ENCODE assay signal across 7 cellular contexts in genomic region chr16:3501412-3501761, GRCh38. TPM values are rescaled to one million over a fixed set of nuclear protein-coding genes. Genes with fewer than 3 reads are reported as not detected.
A peak's percentile ranks its signal among the peaks of the same experiment; 100 is the strongest.
DNase-seq lines count a peak whose midpoint lies in the region; ATAC-seq and TF ChIP-seq lines count a peak whose summit lies in the region.
"Not testable (repeated sequence)": the region's sequence is repeated elsewhere in the genome, so short reads cannot be mapped to it uniquely, and the experiment has no call there.
"Had no signal": no experiment of that assay in that cellular context is flagged by ENCODE, and none has a peak within 500 bp of the region (broad histone marks: within the 10 kb centered on the region; RNA-seq: fewer than 3 reads in every experiment).

No MANE protein-coding gene starts in this region.

- ATAC-seq in WTC11; central memory CD8-positive, alpha-beta T cell (replicated peaks; ENCODE audit: extremely low read depth, poor library complexity, severe bottlenecking); upper lobe of left lung (ENCODE audit: low FRiP score in 2 of 2): not testable (repeated sequence)

- H3K36me3 ChIP-seq in HAP-1 (replicated peaks); iPS DF 6.9 (ENCODE audit: control insufficient read depth, insufficient read depth, low read length); upper lobe of left lung: not testable (repeated sequence)
- H3K36me3 ChIP-seq in neuronal stem cell (replicated peaks in 1 of 2; ENCODE audit: control insufficient read depth in 2 of 2, insufficient read depth in 2 of 2, low read length in 2 of 2): peaks cover 2 to 20% of the 10 kb centered on the region in 2 donors

- H2BK12ac ChIP-seq in neuronal stem cell (ENCODE audit: low read length): not testable (repeated sequence)

- H4K91ac ChIP-seq in neuronal stem cell (ENCODE audit: low read depth, low read length, poor library complexity): not testable (repeated sequence)

- POLR2A ChIA-PET in WTC11 (lab: Charles Lee): interaction anchor here (0.6 to 1.0 kb wide), 3 partner anchors 12 to 1578 kb away, joined by 3 to 4 read pairs (median 3); partner anchors contain the start of gene ZNF263

- H3K4ac ChIP-seq in neuronal stem cell (ENCODE audit: low read length): not testable (repeated sequence)

- H3K23ac ChIP-seq in neuronal stem cell (ENCODE audit: low read depth, low read length, poor library complexity): not testable (repeated sequence)

- not testable (repeated sequence) for H3K9me3 Mint-ChIP-seq in WTC11; central memory CD8-positive, alpha-beta T cell

- not testable (repeated sequence) for TF ChIP-seq CTCF in WTC11 (IDR thresholded peaks at IDR 0.05); upper lobe of left lung (IDR thresholded peaks at IDR 0.05)

- H3K9me3 ChIP-seq in HAP-1; iPS DF 6.9 (ENCODE audit: control insufficient read depth, insufficient read depth, low read length); neuronal stem cell (replicated peaks in 1 of 2; ENCODE audit: control insufficient read depth in 2 of 2, insufficient read depth in 1 of 2, low read depth in 1 of 2, low read length in 2 of 2); upper lobe of left lung: not testable (repeated sequence)

- not testable (repeated sequence) for H4K8ac ChIP-seq in neuronal stem cell (ENCODE audit: low read depth, low read length)

- peak overlapping the region; percentile 97 for H3K27ac Mint-ChIP-seq in WTC11
- peak overlapping the region; percentile 85 for H3K27ac Mint-ChIP-seq in central memory CD8-positive, alpha-beta T cell (ENCODE audit: low read depth)

- peak overlapping the region; percentile 93 for H2AFZ ChIP-seq in neuronal stem cell (ENCODE audit: low read length)

- not testable (repeated sequence) for TF ChIP-seq EP300 in upper lobe of left lung (IDR thresholded peaks at IDR 0.05)

- TF ChIP-seq POLR2A in upper lobe of left lung (IDR thresholded peaks at IDR 0.05): not testable (repeated sequence)

- H2AK5ac ChIP-seq in neuronal stem cell (ENCODE audit: low read depth, low read length): not testable (repeated sequence)

- not testable (repeated sequence) for H3K27me3 Mint-ChIP-seq in WTC11 (ENCODE audit: low read depth); central memory CD8-positive, alpha-beta T cell

- not testable (repeated sequence) for DNase-seq in HAP-1 (ENCODE audit: low spot score in 2 of 2); WTC11 (ENCODE audit: low spot score); central memory CD8-positive, alpha-beta T cell (ENCODE audit: low spot score in 2 of 2); iPS DF 6.9 (ENCODE audit: low read depth, low spot score); neuronal stem cell (ENCODE audit: low spot score)
- DNase-seq in upper lobe of left lung: peak in 1 of 2 donors; percentile 63

- H3K27me3 ChIP-seq in HAP-1 (ENCODE audit: low read depth); iPS DF 6.9 (ENCODE audit: control insufficient read depth, insufficient read depth, low read length); neuronal stem cell (ENCODE audit: control insufficient read depth in 3 of 3, insufficient read depth in 3 of 3, low read depth in 1 of 3, low read length in 3 of 3); upper lobe of left lung: not testable (repeated sequence)

- peaks cover 17% of the 10 kb centered on the region for H3K4me1 Mint-ChIP-seq in WTC11
- H3K4me1 Mint-ChIP-seq in central memory CD8-positive, alpha-beta T cell: peaks cover 45% of the 10 kb centered on the region

- peak overlapping the region; percentile 95 for H3K4me3 Mint-ChIP-seq in WTC11
- peak overlapping the region; percentile 76 for H3K4me3 Mint-ChIP-seq in central memory CD8-positive, alpha-beta T cell

- H3K79me1 ChIP-seq in neuronal stem cell (ENCODE audit: low read depth, low read length): not testable (repeated sequence)

- H2BK5ac ChIP-seq in neuronal stem cell (ENCODE audit: low read length): not testable (repeated sequence)

- not testable (repeated sequence) for H2BK120ac ChIP-seq in neuronal stem cell (ENCODE audit: low read depth, low read length)

- not testable (repeated sequence) for H3K4me1 ChIP-seq in HAP-1; iPS DF 6.9 (ENCODE audit: control insufficient read depth, insufficient read depth, low read length); neuronal stem cell (ENCODE audit: control insufficient read depth in 2 of 2, insufficient read depth in 1 of 2, low read depth in 1 of 2, low read length in 2 of 2)
- H3K4me1 ChIP-seq in upper lobe of left lung: peaks cover 13 to 26% (median 19%) of the 10 kb centered on the region in 4 donors

- H3K9ac ChIP-seq in neuronal stem cell (ENCODE audit: low read depth, low read length, poor library complexity): not testable (repeated sequence)

- H3K4me3 ChIP-seq in HAP-1: peak overlapping the region; percentile 60
- H3K4me3 ChIP-seq in iPS DF 6.9 (ENCODE audit: low read length): peak overlapping the region; percentile 65; the same call in 1 of the 2 replicates
- H3K4me3 ChIP-seq in neuronal stem cell (ENCODE audit: low read length in 2 of 2): peak overlapping the region; percentile 82 to 87
- H3K4me3 ChIP-seq in upper lobe of left lung: peak overlapping the region; percentile 57 to 86 (median 70)

- WGBS in iPS DF 6.9 (ENCODE audit: insufficient coverage, insufficient read length): no CpG with 5 or more reads among the region's 24 CpGs
- no CpG with 5 or more reads among the region's 24 CpGs for WGBS in neuronal stem cell (ENCODE audit: extremely low coverage in 2 of 2, insufficient read length in 2 of 2, insufficient replicate concordance in 1 of 2), 2 donors
- WGBS in upper lobe of left lung, 2 donors: 16 to 18% methylated on average over 24 of the region's 24 CpGs

- CTCF ChIA-PET in WTC11 (lab: Charles Lee): interaction anchor here (0.8 to 1.4 kb wide), 3 partner anchors 11 to 100 kb away, joined by 5 to 10 read pairs (median 6); partner anchors contain the start of genes ZNF174 and ZSCAN32

- H3K4me2 ChIP-seq in neuronal stem cell (ENCODE audit: insufficient read depth, low read length, poor library complexity, severe bottlenecking): peak overlapping the region; percentile 54

- H3K36me3 Mint-ChIP-seq in WTC11: peaks cover 11% of the 10 kb centered on the region; the same call in 1 of the 2 replicates
- H3K36me3 Mint-ChIP-seq in central memory CD8-positive, alpha-beta T cell (ENCODE audit: insufficient read depth): peaks cover 16% of the 10 kb centered on the region

- H3K27ac ChIP-seq in iPS DF 6.9 (ENCODE audit: low read length): not testable (repeated sequence)
- H3K27ac ChIP-seq in neuronal stem cell (replicated peaks; ENCODE audit: low read length): peak overlapping the region; percentile 72
- peak overlapping the region; percentile 61 to 84 (median 72) for H3K27ac ChIP-seq in upper lobe of left lung

- H3K18ac ChIP-seq in neuronal stem cell (ENCODE audit: low read length): not testable (repeated sequence)

- not testable (repeated sequence) for H2BK15ac ChIP-seq in neuronal stem cell (ENCODE audit: low read length)

- not testable (repeated sequence) for H3K14ac ChIP-seq in neuronal stem cell (ENCODE audit: low read length)

- in situ Hi-C loops in HAP-1 (cut with MboI; ENCODE audit: low sequenced_read_pairs): not testable (repeated sequence)

RNA-seq across cellular contexts. Expression of gene CLUAP1, which starts 0.6 kb away (rescaled TPM):
- total RNA-seq in WTC11 (2021): 11.1 to 13.7 TPM (median 12.6 TPM) in 3 replicates
- 16.0 TPM for polyA plus RNA-seq in neuronal stem cell (2013, experiment 1 of 2)
- polyA plus RNA-seq in neuronal stem cell (2013, experiment 2 of 2): 15.9 TPM
- 10 to 100 TPM; 12.8 to 40.8 (median 18.4) TPM for total RNA-seq in upper lobe of left lung

RNA-seq across cellular contexts. Expression of gene C16orf90, which starts 6.1 kb away (rescaled TPM):
- total RNA-seq in WTC11 (2021) (not detected in 3 replicates), upper lobe of left lung (not detected)
- not detected for polyA plus RNA-seq in neuronal stem cell (2013, experiment 1 of 2)
- not detected for polyA plus RNA-seq in neuronal stem cell (2013, experiment 2 of 2)
- total RNA-seq: G401 had no signal

RNA-seq across cellular contexts. Expression of gene NAA60, which starts 57.9 kb away (rescaled TPM):
- total RNA-seq in WTC11 (2021): 44.8 to 50.3 TPM (median 46.4 TPM) in 3 replicates
- polyA plus RNA-seq in neuronal stem cell (2013, experiment 1 of 2): 60.5 TPM
- polyA plus RNA-seq in neuronal stem cell (2013, experiment 2 of 2): 63.6 TPM
- 10 to 100 TPM; 33.0 to 77.5 (median 54.6) TPM for total RNA-seq in upper lobe of left lung

RNA-seq across cellular contexts. Expression of gene ZNF597, which starts 58.1 kb away (rescaled TPM):
- 1.3 to 2.2 TPM (median 1.4 TPM) in 3 replicates for total RNA-seq in WTC11 (2021)
- polyA plus RNA-seq in neuronal stem cell (2013, experiment 1 of 2): 0.88 TPM
- 0.89 TPM for polyA plus RNA-seq in neuronal stem cell (2013, experiment 2 of 2)
- 1 to 10 TPM in 5 of 6 donors, under 1 TPM in 1; 0.78 to 7.7 (median 4.6) TPM for total RNA-seq in upper lobe of left lung
